ENCODE assay signal across 21 cellular contexts in genomic region chr14:23167006-23167847, GRCh38. TPM values are rescaled to one million over a fixed set of nuclear protein-coding genes. Genes with fewer than 3 reads are reported as not detected.
A peak's percentile ranks its signal among the peaks of the same experiment; 100 is the strongest.
DNase-seq lines count a peak whose midpoint lies in the region; ATAC-seq and TF ChIP-seq lines count a peak whose summit lies in the region.
"Had no signal": no experiment of that assay in that cellular context is flagged by ENCODE, and none has a peak within 500 bp of the region (broad histone marks: within the 10 kb centered on the region; RNA-seq: fewer than 3 reads in every experiment).

No MANE protein-coding gene starts in this region.

- no peaks in the 10 kb centered on the region for H3K27me3 ChIP-seq in spleen (replicated peaks in 1 of 7)
- H3K27me3 ChIP-seq: right lobe of liver had no signal

- H3K36me3 ChIP-seq in mucosa of descending colon (ENCODE audit: low read depth) (no peaks in the 10 kb centered on the region), spleen (peaks cover 0 to 7% (median 0%) of the 10 kb centered on the region in 6 donors)
- H3K36me3 ChIP-seq: right lobe of liver had no signal

- H3K4me1 ChIP-seq in mucosa of descending colon (ENCODE audit: low read depth) (peaks cover 23% of the 10 kb centered on the region), spleen (peaks cover 0 to 41% (median 12%) of the 10 kb centered on the region in 6 donors)
- H3K4me1 ChIP-seq: right lobe of liver had no signal

- ATAC-seq in mucosa of descending colon = peak; percentile 43
- no peak for ATAC-seq in HG02571 (IDR thresholded peaks at IDR 0.05; ENCODE audit: unreplicated experiment)
- no peak for ATAC-seq in HG03175 (IDR thresholded peaks at IDR 0.05; ENCODE audit: unreplicated experiment)
- ATAC-seq: activated T-helper 17 cell treated with anti-CD3 and anti-CD28 coated beads, Interleukin-2, amount 50 U/mL, for 72 hours; PC-3; stimulated activated naive CD8-positive, alpha-beta T cell treated with anti-CD3 and anti-CD28 coated beads, Interleukin-15, amount 100 ng/mL, for 72 hours had no signal

- TF ChIP-seq CTCF in choroid plexus epithelial cell (conservative IDR thresholded peaks at IDR 0.05; ENCODE audit: low read depth, low read length) = no peak
- no peak for TF ChIP-seq CTCF in mucosa of descending colon (IDR thresholded peaks at IDR 0.05)
- TF ChIP-seq CTCF in spleen (IDR thresholded peaks at IDR 0.05 in 8 of 11, conservative IDR thresholded peaks at IDR 0.05 in 3 of 11) = no peak

- WGBS in spleen, 5 donors = 66 to 83% (median 78%) methylated on average over 9 to 10 of the region's 10 CpGs

- intact Hi-C loops in mucosa of descending colon (cut with DNase I, micrococcal nuclease) (no loop called here), spleen (cut with DNase I; ENCODE audit: low total_unique reads) (no loop called here)

- H3K4me3 ChIP-seq in choroid plexus epithelial cell (ENCODE audit: low read depth, low read length) (no peak overlapping the region), mucosa of descending colon (no peak overlapping the region), spleen (no peak overlapping the region)
- H3K4me3 ChIP-seq: right lobe of liver had no signal

- TF ChIP-seq POLR2A in spleen (IDR thresholded peaks at IDR 0.05) = no peak

- DNase-seq in LoVo (ENCODE audit: low spot score) (peak; percentile 43), choroid plexus epithelial cell (ENCODE audit: low read depth) (peak; percentile 34), mucosa of descending colon (no peak), spleen (no peak), NCI-H1930 (lab: John Stamatoyannopoulos, UW) (no peak), germinal center (ENCODE audit: low spot score) (no peak)
- DNase-seq: activated CD4-positive, alpha-beta T cell treated with anti-CD3 and anti-CD28 coated beads for 1 hour; NCI-H1417; NCI-H2171; NCI-H774; nucleus accumbens; PC-3; right lobe of liver; stimulated activated CD4-positive, alpha-beta T cell treated with anti-CD3 and anti-CD28 coated beads, Interleukin-2, amount 100 ng/mL, for 24 hours; stimulated activated naive CD8-positive, alpha-beta T cell treated with anti-CD3 and anti-CD28 coated beads, Interleukin-15, amount 100 ng/mL, for 72 hours had no signal

- no peaks in the 10 kb centered on the region for H3K9me3 ChIP-seq in mucosa of descending colon
- H3K9me3 ChIP-seq in spleen = no peaks in the 10 kb centered on the region
- H3K9me3 ChIP-seq: right lobe of liver had no signal

- H3K27ac ChIP-seq in spleen = peak overlapping the region in 6 of 8 donors; percentile 12 to 61 (median 40)
- H3K27ac ChIP-seq: KMS-11, right lobe of liver had no signal

RNA-seq across cellular contexts. Expression of gene SLC7A8, which starts 16.2 kb away (rescaled TPM):
- total RNA-seq in mucosa of descending colon (10 to 100 TPM; 16.0 to 26.4 (median 22.0) TPM), spleen (100 to 1,000 TPM in 1 of 7 donors, 10 to 100 TPM in 6; 23.5 to 106 (median 68.0) TPM)
- 1 to 10 TPM; 3.5 to 8.7 (median 6.7) TPM for polyA plus RNA-seq in spleen

RNA-seq across cellular contexts. Expression of gene CEBPE, which starts 48.2 kb away (rescaled TPM):
- total RNA-seq in mucosa of descending colon (not detected), spleen (1 to 10 TPM in 4 of 7 donors, under 1 TPM in 3; 0.64 to 9.6 (median 1.6) TPM)
- 1 to 10 TPM; 1.2 to 3.5 (median 1.3) TPM for polyA plus RNA-seq in spleen
- total RNA-seq: activated T-helper 17 cell treated with anti-CD3 and anti-CD28 coated beads, Interleukin-2, amount 50 U/mL, for 72 hours; H4; kidney epithelial cell; PC-3 had no signal

Comparison
In these comparisons a context has a peak if more than half of its experiments do, and no peak if none do; other contexts are left out.
1. DNase-seq: peak in LoVo (single experiment) and choroid plexus epithelial cell (single experiment); none in mucosa of descending colon (0 of 3), spleen (single experiment), NCI-H1930 (0 of 2) and germinal center (single experiment).